1 cellular context compared by ENCODE assay signal in the genomic region with DNA sequence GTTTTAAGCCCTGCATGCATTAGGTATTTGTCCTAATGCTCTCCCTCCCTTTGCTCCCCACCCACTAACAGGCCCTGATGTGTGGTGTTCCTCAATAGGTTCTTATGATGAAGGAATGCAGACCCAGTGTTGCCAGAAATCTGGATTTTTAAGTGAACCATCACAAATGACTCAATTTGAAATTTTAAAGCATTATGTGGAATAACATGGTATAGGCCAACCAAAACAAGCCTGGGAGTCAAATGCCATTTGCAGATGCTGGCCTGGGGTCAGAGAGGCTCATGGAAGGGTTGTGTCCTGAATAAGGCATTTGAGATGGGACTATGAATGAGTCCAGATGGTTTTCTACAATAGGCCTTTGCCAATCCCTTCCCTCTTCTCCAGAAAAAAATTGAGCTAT.
TF ChIP-seq lines count a peak whose summit lies in the region.

No MANE protein-coding gene starts in this region.

TF ChIP-seq in SK-N-SH, 30 proteins besides CTCF, POLR2A, EP300 and RAD21 (continued from another document):
- peak; percentile 64 for TF ChIP-seq PBX3 (IDR thresholded peaks at IDR 0.05)
- TF ChIP-seq POLR2AphosphoS5 (IDR thresholded peaks at IDR 0.05; ENCODE audit: low read depth, low read length), result peak; percentile 19; the same call in 1 of the 2 replicates
- no peak for TF ChIP-seq MXI1 (IDR thresholded peaks at IDR 0.05; ENCODE audit: low read depth, low read length)
- TF ChIP-seq CHD2 (IDR thresholded peaks at IDR 0.05; ENCODE audit: low read length, partially characterized antibody), result no peak
- TF ChIP-seq TCF12 (IDR thresholded peaks at IDR 0.05), result peak; percentile 84
- TF ChIP-seq YY1 (IDR thresholded peaks at IDR 0.05; ENCODE audit: low read depth), result no peak
- TF ChIP-seq REST (IDR thresholded peaks at IDR 0.05; ENCODE audit: low read depth, low read length), result no peak
- TF ChIP-seq MEF2A (IDR thresholded peaks at IDR 0.05; ENCODE audit: borderline replicate concordance, low read depth), result no peak
- peak; percentile 76; the same call in 1 of the 2 replicates for TF ChIP-seq RXRA (IDR thresholded peaks at IDR 0.05; ENCODE audit: borderline replicate concordance, low read depth)
- no peak for TF ChIP-seq GATA2 (CRISPR knock-in tag; IDR thresholded peaks at IDR 0.05)
- no peak for TF ChIP-seq FOXJ3 (CRISPR knock-in tag; IDR thresholded peaks at IDR 0.05)
- no peak for TF ChIP-seq RCOR1 (IDR thresholded peaks at IDR 0.05; ENCODE audit: low read length)
- TF ChIP-seq ELF1 (IDR thresholded peaks at IDR 0.05), result no peak
- no peak for TF ChIP-seq TAF1 (IDR thresholded peaks at IDR 0.05; ENCODE audit: borderline replicate concordance, low read depth, low read length)
- no peak for TF ChIP-seq GABPA (IDR thresholded peaks at IDR 0.05; ENCODE audit: low read depth)
- TF ChIP-seq, protein P1, sequence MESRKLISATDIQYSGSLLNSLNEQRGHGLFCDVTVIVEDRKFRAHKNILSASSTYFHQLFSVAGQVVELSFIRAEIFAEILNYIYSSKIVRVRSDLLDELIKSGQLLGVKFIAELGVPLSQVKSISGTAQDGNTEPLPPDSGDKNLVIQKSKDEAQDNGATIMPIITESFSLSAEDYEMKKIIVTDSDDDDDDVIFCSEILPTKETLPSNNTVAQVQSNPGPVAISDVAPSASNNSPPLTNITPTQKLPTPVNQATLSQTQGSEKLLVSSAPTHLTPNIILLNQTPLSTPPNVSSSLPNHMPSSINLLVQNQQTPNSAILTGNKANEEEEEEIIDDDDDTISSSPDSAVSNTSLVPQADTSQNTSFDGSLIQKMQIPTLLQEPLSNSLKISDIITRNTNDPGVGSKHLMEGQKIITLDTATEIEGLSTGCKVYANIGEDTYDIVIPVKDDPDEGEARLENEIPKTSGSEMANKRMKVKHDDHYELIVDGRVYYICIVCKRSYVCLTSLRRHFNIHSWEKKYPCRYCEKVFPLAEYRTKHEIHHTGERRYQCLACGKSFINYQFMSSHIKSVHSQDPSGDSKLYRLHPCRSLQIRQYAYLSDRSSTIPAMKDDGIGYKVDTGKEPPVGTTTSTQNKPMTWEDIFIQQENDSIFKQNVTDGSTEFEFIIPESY (IDR thresholded peaks at IDR 0.05; ENCODE audit: borderline replicate concordance, low read depth), result no peak
- TF ChIP-seq TEAD4 (IDR thresholded peaks at IDR 0.05; ENCODE audit: borderline replicate concordance, insufficient read depth), result 0 out of 2 replicates have a peak, but pooled peaks have one; percentile 40
- TF ChIP-seq MAX (IDR thresholded peaks at IDR 0.05; ENCODE audit: low read depth), result no peak
- TF ChIP-seq FOSL2 (IDR thresholded peaks at IDR 0.05; ENCODE audit: borderline replicate concordance, low read depth), result peak; percentile 50; the same call in 1 of the 2 replicates
- TF ChIP-seq, protein P2, sequence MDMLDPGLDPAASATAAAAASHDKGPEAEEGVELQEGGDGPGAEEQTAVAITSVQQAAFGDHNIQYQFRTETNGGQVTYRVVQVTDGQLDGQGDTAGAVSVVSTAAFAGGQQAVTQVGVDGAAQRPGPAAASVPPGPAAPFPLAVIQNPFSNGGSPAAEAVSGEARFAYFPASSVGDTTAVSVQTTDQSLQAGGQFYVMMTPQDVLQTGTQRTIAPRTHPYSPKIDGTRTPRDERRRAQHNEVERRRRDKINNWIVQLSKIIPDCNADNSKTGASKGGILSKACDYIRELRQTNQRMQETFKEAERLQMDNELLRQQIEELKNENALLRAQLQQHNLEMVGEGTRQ (IDR thresholded peaks at IDR 0.05; ENCODE audit: borderline replicate concordance, low read depth, low read length), result no peak
- TF ChIP-seq, protein P3, sequence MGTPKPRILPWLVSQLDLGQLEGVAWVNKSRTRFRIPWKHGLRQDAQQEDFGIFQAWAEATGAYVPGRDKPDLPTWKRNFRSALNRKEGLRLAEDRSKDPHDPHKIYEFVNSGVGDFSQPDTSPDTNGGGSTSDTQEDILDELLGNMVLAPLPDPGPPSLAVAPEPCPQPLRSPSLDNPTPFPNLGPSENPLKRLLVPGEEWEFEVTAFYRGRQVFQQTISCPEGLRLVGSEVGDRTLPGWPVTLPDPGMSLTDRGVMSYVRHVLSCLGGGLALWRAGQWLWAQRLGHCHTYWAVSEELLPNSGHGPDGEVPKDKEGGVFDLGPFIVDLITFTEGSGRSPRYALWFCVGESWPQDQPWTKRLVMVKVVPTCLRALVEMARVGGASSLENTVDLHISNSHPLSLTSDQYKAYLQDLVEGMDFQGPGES (IDR thresholded peaks at IDR 0.05; ENCODE audit: low read depth, low read length), result no peak
